In genomic region chr2:240257940-240258580, GRCh38 we compare ENCODE assay signal across 26 cellular contexts.
A peak's percentile ranks its signal among the peaks of the same experiment; 100 is the strongest.
DNase-seq lines count a peak whose midpoint lies in the region; ATAC-seq and TF ChIP-seq lines count a peak whose summit lies in the region.
"Had no signal": no experiment of that assay in that cellular context is flagged by ENCODE, and none has a peak within 500 bp of the region (broad histone marks: within the 10 kb centered on the region; RNA-seq: fewer than 3 reads in every experiment).

No MANE protein-coding gene starts in this region.

- no peak for TF ChIP-seq POLR2A in ovary (IDR thresholded peaks at IDR 0.05)

- H3K4me3 ChIP-seq in coronary artery = no peak overlapping the region
- H3K4me3 ChIP-seq in ovary = no peak overlapping the region
- no peak overlapping the region for H3K4me3 ChIP-seq in tibial artery
- H3K4me3 ChIP-seq: prostate gland, upper lobe of right lung had no signal

- peaks cover 26% of the 10 kb centered on the region for H3K4me1 ChIP-seq in ovary (ENCODE audit: insufficient read depth)
- H3K4me1 ChIP-seq in tibial artery = peaks cover 5 to 32% (median 27%) of the 10 kb centered on the region in 4 donors
- H3K4me1 ChIP-seq: prostate gland, upper lobe of right lung had no signal

- H3K36me3 ChIP-seq in ovary = no peaks in the 10 kb centered on the region
- H3K36me3 ChIP-seq in tibial artery = no peaks in the 10 kb centered on the region
- H3K36me3 ChIP-seq: prostate gland, upper lobe of right lung had no signal

- H3K9me3 Mint-ChIP-seq in stimulated activated memory B cell treated with anti-CD40 and anti-IgM and Interleukin-4, amounts not matched to agents 10 μg/mL and 1 μg/mL and 100 μg/mL, for 72 hours = peaks cover 9% of the 10 kb centered on the region

- no peak for TF ChIP-seq EP300 in ovary (IDR thresholded peaks at IDR 0.05)

- H3K9me3 ChIP-seq in ovary (no peaks in the 10 kb centered on the region), tibial artery (peaks cover 0 to 6% (median 0%) of the 10 kb centered on the region in 3 donors)
- H3K9me3 ChIP-seq: prostate gland, upper lobe of right lung had no signal

- peak overlapping the region; percentile 94 to 97 for H3K27ac ChIP-seq in coronary artery
- H3K27ac ChIP-seq in ovary = peak overlapping the region; percentile 87 to 95
- H3K27ac ChIP-seq in tibial artery = peak overlapping the region; percentile 90 to 99
- H3K27ac ChIP-seq: prostate gland had no signal

- no peak for ATAC-seq in stimulated activated memory B cell treated with anti-CD40 and anti-IgM and Interleukin-4, amounts not matched to agents 10 μg/mL and 1 μg/mL and 100 μg/mL, for 72 hours
- ATAC-seq: activated T-cell treated with anti-CD3 and anti-CD28 coated beads, Interleukin-2, amount 50 U/mL, for 4 hours; SK-N-SH treated with all-trans-retinoic acid at 6 μM for 48 hours; stimulated activated naive CD8-positive, alpha-beta T cell treated with anti-CD3 and anti-CD28 coated beads, Interleukin-15, Interleukin-2, amounts not matched to agents 100 U/mL and 50 U/mL, for 24 hours had no signal

- H3K27me3 Mint-ChIP-seq in stimulated activated memory B cell treated with anti-CD40 and anti-IgM and Interleukin-4, amounts not matched to agents 10 μg/mL and 1 μg/mL and 100 μg/mL, for 72 hours = peaks cover 25% of the 10 kb centered on the region
- H3K27me3 Mint-ChIP-seq: activated B cell treated with CpG ODN at 0.5 μM for 24 hours had no signal

- intact Hi-C loops in ovary (cut with DNase I) (no loop called here), tibial artery (cut with DNase I; ENCODE audit: low total_unique reads) (no loop called here)

- no peaks in the 10 kb centered on the region for H3K4me1 Mint-ChIP-seq in stimulated activated memory B cell treated with anti-CD40 and anti-IgM and Interleukin-4, amounts not matched to agents 10 μg/mL and 1 μg/mL and 100 μg/mL, for 72 hours
- H3K4me1 Mint-ChIP-seq: activated B cell treated with CpG ODN at 0.5 μM for 24 hours; activated naive CD4-positive, alpha-beta T cell treated with anti-CD3 and anti-CD28 coated beads, Interleukin-2, amount 10 ng/mL, durations not matched to agents 7 days and 5 days; B cell had no signal

- no peaks in the 10 kb centered on the region for H3K36me3 Mint-ChIP-seq in stimulated activated memory B cell treated with anti-CD40 and anti-IgM and Interleukin-4, amounts not matched to agents 10 μg/mL and 1 μg/mL and 100 μg/mL, for 72 hours
- H3K36me3 Mint-ChIP-seq: activated naive CD4-positive, alpha-beta T cell treated with anti-CD3 and anti-CD28 coated beads, Interleukin-2, amount 10 ng/mL, durations not matched to agents 7 days and 5 days; natural killer cell treated with Interleukin-12 subunit alpha and Interleukin-12 subunit beta and Interleukin-15 and Interleukin-18, amount 100 ng/mL, for 72 hours had no signal

- 86 to 95% (median 90%) methylated on average over 23 of the region's 23 CpGs for WGBS in ovary, 3 donors

- H3K27me3 ChIP-seq in ovary = no peaks in the 10 kb centered on the region
- H3K27me3 ChIP-seq in tibial artery = no peaks in the 10 kb centered on the region
- H3K27me3 ChIP-seq: upper lobe of right lung had no signal

- H3K27ac Mint-ChIP-seq in stimulated activated memory B cell treated with anti-CD40 and anti-IgM and Interleukin-4, amounts not matched to agents 10 μg/mL and 1 μg/mL and 100 μg/mL, for 72 hours = no peak overlapping the region
- H3K27ac Mint-ChIP-seq: activated B cell treated with CpG ODN at 0.5 μM for 24 hours; activated naive CD4-positive, alpha-beta T cell treated with anti-CD3 and anti-CD28 coated beads, Interleukin-2, amount 10 ng/mL, durations not matched to agents 7 days and 5 days; B cell; natural killer cell treated with Interleukin-12 subunit alpha and Interleukin-12 subunit beta and Interleukin-15 and Interleukin-18, amount 100 ng/mL, for 72 hours had no signal

- peak; percentile 41 for DNase-seq in activated effector memory CD4-positive, alpha-beta T cell treated with anti-CD3 and anti-CD28 coated beads, Interleukin-2, amount 50 U/mL, for 16 hours
- DNase-seq in activated effector memory CD4-positive, alpha-beta T cell treated with Interleukin-2 at 50 U/mL for 16 hours = no peak
- no peak for DNase-seq in coronary artery (ENCODE audit: low spot score)
- DNase-seq in ovary = peak in 3 of 5 donors; percentile 22 to 49 (median 43)
- DNase-seq in tibial artery = peak in 1 of 2 donors; percentile 62
- DNase-seq in activated CD4-positive, alpha-beta T cell treated with anti-CD3 and anti-CD28 coated beads for 4 hours = no peak
- no peak for DNase-seq in activated T-cell treated with anti-CD3 and anti-CD28 coated beads for 4 hours
- DNase-seq: activated B cell treated with CpG ODN at 0.5 μM for 24 hours; activated CD4-positive, alpha-beta T cell treated with anti-CD3 and anti-CD28 coated beads, Interleukin-2, amount 50 U/mL, for 48 hours; activated naive CD4-positive, alpha-beta T cell treated with anti-CD3 and anti-CD28 coated beads, Interleukin-2, amount 10 ng/mL, durations not matched to agents 7 days and 5 days; activated T-cell treated with anti-CD3 and anti-CD28 coated beads, Interleukin-2, amount 50 U/mL, for 4 hours; DMS79; erythroblast; foreskin melanocyte; KG1; midbrain; NCI-H1436 treated with DMSO at 0.1 percent for 48 hours; stimulated activated CD4-positive, alpha-beta T cell treated with anti-CD3 and anti-CD28 coated beads, Interleukin-4, amount 100 ng/mL, for 24 hours; stimulated activated naive CD8-positive, alpha-beta T cell treated with anti-CD3 and anti-CD28 coated beads, Interleukin-15, Interleukin-2, amounts not matched to agents 100 U/mL and 50 U/mL, for 24 hours; T-helper 9 cell; upper lobe of right lung had no signal

- no peak for TF ChIP-seq CTCF in coronary artery (IDR thresholded peaks at IDR 0.05)
- no peak for TF ChIP-seq CTCF in ovary (IDR thresholded peaks at IDR 0.05)
- TF ChIP-seq CTCF in tibial artery (IDR thresholded peaks at IDR 0.05) = no peak

- H3K4me3 Mint-ChIP-seq in stimulated activated memory B cell treated with anti-CD40 and anti-IgM and Interleukin-4, amounts not matched to agents 10 μg/mL and 1 μg/mL and 100 μg/mL, for 72 hours = no peak overlapping the region
- H3K4me3 Mint-ChIP-seq: activated B cell treated with CpG ODN at 0.5 μM for 24 hours; activated naive CD4-positive, alpha-beta T cell treated with anti-CD3 and anti-CD28 coated beads, Interleukin-2, amount 10 ng/mL, durations not matched to agents 7 days and 5 days; activated T-cell treated with anti-CD3 and anti-CD28 coated beads, Interleukin-2, amount 50 U/mL, for 4 hours; B cell; natural killer cell treated with Interleukin-12 subunit alpha and Interleukin-12 subunit beta and Interleukin-15 and Interleukin-18, amount 100 ng/mL, for 72 hours had no signal

Comparison
In these comparisons a context has a peak if more than half of its experiments do, and no peak if none do; other contexts are left out.
1. DNase-seq: peak in activated effector memory CD4-positive, alpha-beta T cell treated with anti-CD3 and anti-CD28 coated beads, Interleukin-2, amount 50 U/mL, for 16 hours (single experiment) and ovary (3 of 5); none in activated effector memory CD4-positive, alpha-beta T cell treated with Interleukin-2 at 50 U/mL for 16 hours (single experiment), coronary artery (single experiment), activated CD4-positive, alpha-beta T cell treated with anti-CD3 and anti-CD28 coated beads for 4 hours (0 of 2) and activated T-cell treated with anti-CD3 and anti-CD28 coated beads for 4 hours (single experiment).
2. Peak in every context shown above with its lines, with median percentiles within 50 percentile points of each other: H3K27ac ChIP-seq.